1 cellular context compared by ENCODE assay signal in genomic region chr3:27607370-27607769, GRCh38.
TF ChIP-seq lines count a peak whose summit lies in the region.

No MANE protein-coding gene starts in this region.

TF ChIP-seq in IMR-90, 13 proteins besides CTCF, POLR2A, EP300 and RAD21 (continued from another document):
- TF ChIP-seq USF2 (IDR thresholded peaks at IDR 0.05; ENCODE audit: low read depth, low read length) (no peak), BHLHE40 (IDR thresholded peaks at IDR 0.05; ENCODE audit: low read depth, low read length) (no peak), RFX5 (IDR thresholded peaks at IDR 0.05; ENCODE audit: low read depth, low read length) (no peak), CEBPB (IDR thresholded peaks at IDR 0.05; ENCODE audit: low read depth, low read length) (no peak), MAFK (IDR thresholded peaks at IDR 0.05; ENCODE audit: low read depth, low read length) (no peak), MAZ (IDR thresholded peaks at IDR 0.05; ENCODE audit: borderline replicate concordance, low read depth, low read length) (no peak), MXI1 (IDR thresholded peaks at IDR 0.05; ENCODE audit: borderline replicate concordance, low read depth, low read length) (no peak), CHD1 (IDR thresholded peaks at IDR 0.05; ENCODE audit: low read depth, low read length) (no peak), SMC3 (IDR thresholded peaks at IDR 0.05; ENCODE audit: low read depth, low read length) (no peak), NFE2L2 (IDR thresholded peaks at IDR 0.05; ENCODE audit: low read depth, low read length) (no peak)
